ENCODE assay signal across 9 cellular contexts in the genomic region with DNA sequence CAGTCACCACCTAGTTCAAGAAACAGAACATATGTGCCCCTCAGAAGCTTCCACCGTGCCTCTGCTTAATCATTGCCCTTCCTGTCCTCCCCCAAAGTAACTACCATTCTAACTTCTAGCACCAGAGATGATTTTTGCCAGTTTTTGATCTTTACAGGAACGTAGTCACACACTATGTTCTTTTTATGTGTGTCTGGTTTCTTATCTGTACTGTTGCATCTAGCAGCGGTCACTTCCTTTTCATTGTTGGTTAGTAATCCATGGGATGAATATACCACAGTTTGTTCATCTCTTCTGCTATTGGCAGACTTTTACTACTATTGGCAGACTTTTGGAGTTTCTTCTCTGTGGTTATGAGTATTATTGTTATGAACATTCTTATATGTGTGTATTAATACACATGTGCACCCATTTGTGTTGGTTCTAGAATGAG. TPM values are rescaled to one million over a fixed set of nuclear protein-coding genes. Genes with fewer than 3 reads are reported as not detected.
A peak's percentile ranks its signal among the peaks of the same experiment; 100 is the strongest.
DNase-seq lines count a peak whose midpoint lies in the region; ATAC-seq and TF ChIP-seq lines count a peak whose summit lies in the region.
"Had no signal": no experiment of that assay in that cellular context is flagged by ENCODE, and none has a peak within 500 bp of the region (broad histone marks: within the 10 kb centered on the region; RNA-seq: fewer than 3 reads in every experiment).

No MANE protein-coding gene starts in this region.

- peaks cover 9% of the 10 kb centered on the region for H3K36me3 ChIP-seq in lower lobe of right lung

- H3K27ac ChIP-seq in 22Rv1 (peak overlapping the region; percentile 89; the same call in 1 of the 2 replicates), lower lobe of right lung (peak overlapping the region; percentile 39)

- peaks cover 46% of the 10 kb centered on the region for H3K4me1 ChIP-seq in lower lobe of right lung

- peak overlapping the region; percentile 34 for H3K27ac Mint-ChIP-seq in HFFc6
- peak overlapping the region; percentile 18 for H3K27ac Mint-ChIP-seq in activated naive CD8-positive, alpha-beta T cell treated with anti-CD3 and anti-CD28 coated beads for 36 hours

- DNase-seq in HFFc6 = peak; percentile 28
- no peak for DNase-seq in activated naive CD8-positive, alpha-beta T cell treated with anti-CD3 and anti-CD28 coated beads for 36 hours
- no peak for DNase-seq in lower lobe of right lung
- DNase-seq in NCI-H1436 (lab: John Stamatoyannopoulos, UW) = no peak
- no peak for DNase-seq in superior temporal gyrus (ENCODE audit: extremely low spot score)

- H3K9me3 Mint-ChIP-seq in HFFc6 = peaks cover 4% of the 10 kb centered on the region; the same call in 1 of the 2 replicates
- no peaks in the 10 kb centered on the region for H3K9me3 Mint-ChIP-seq in activated naive CD8-positive, alpha-beta T cell treated with anti-CD3 and anti-CD28 coated beads for 36 hours

- ATAC-seq in lower lobe of right lung (no peak), GM18519 (IDR thresholded peaks at IDR 0.05; ENCODE audit: low FRiP score, unreplicated experiment) (no peak), HG03196 (IDR thresholded peaks at IDR 0.05; ENCODE audit: unreplicated experiment) (no peak)

- peaks cover 40% of the 10 kb centered on the region for H3K4me1 Mint-ChIP-seq in HFFc6 (ENCODE audit: low read depth)
- H3K4me1 Mint-ChIP-seq in activated naive CD8-positive, alpha-beta T cell treated with anti-CD3 and anti-CD28 coated beads for 36 hours = peaks cover 57% of the 10 kb centered on the region
- H3K4me1 Mint-ChIP-seq: neural crest cell had no signal

- H3K4me3 ChIP-seq in lower lobe of right lung = no peak overlapping the region

- no peak for TF ChIP-seq CTCF in 22Rv1 (IDR thresholded peaks at IDR 0.05)
- no peak for TF ChIP-seq CTCF in HFFc6 (IDR thresholded peaks at IDR 0.05)
- no peak for TF ChIP-seq CTCF in lower lobe of right lung (IDR thresholded peaks at IDR 0.05)

- no peaks in the 10 kb centered on the region for H3K27me3 ChIP-seq in lower lobe of right lung (ENCODE audit: low read depth)

- H3K36me3 Mint-ChIP-seq in HFFc6 (ENCODE audit: low read depth) = peaks cover 25% of the 10 kb centered on the region
- H3K36me3 Mint-ChIP-seq in activated naive CD8-positive, alpha-beta T cell treated with anti-CD3 and anti-CD28 coated beads for 36 hours = peaks cover 47% of the 10 kb centered on the region

- H3K4me3 Mint-ChIP-seq in HFFc6 = no peak overlapping the region
- no peak overlapping the region for H3K4me3 Mint-ChIP-seq in activated naive CD8-positive, alpha-beta T cell treated with anti-CD3 and anti-CD28 coated beads for 36 hours
- H3K4me3 Mint-ChIP-seq: neural crest cell had no signal

- no peaks in the 10 kb centered on the region for H3K27me3 Mint-ChIP-seq in HFFc6 (ENCODE audit: insufficient read depth)
- H3K27me3 Mint-ChIP-seq in activated naive CD8-positive, alpha-beta T cell treated with anti-CD3 and anti-CD28 coated beads for 36 hours = no peaks in the 10 kb centered on the region

- intact Hi-C loops in lower lobe of right lung (cut with DNase I) = no loop called here

- H3K9me3 ChIP-seq in lower lobe of right lung = no peaks in the 10 kb centered on the region

RNA-seq across cellular contexts. Expression of a gene that starts 34.6 kb away (rescaled TPM):
- total RNA-seq in HFFc6 (2021; fragmentation: NEBNext Ultra II Directional; extraction: Animal tissue kit (Norgen Biotek cat#: 25700)) = 10 to 100 TPM; 47.3 to 61.5 (median 59.1) TPM
- total RNA-seq in activated naive CD8-positive, alpha-beta T cell treated with anti-CD3 and anti-CD28 coated beads for 36 hours = 10 to 100 TPM; 46.3 to 47.7 TPM
- 69.9 TPM for total RNA-seq in lower lobe of right lung
